11 cellular contexts compared by ENCODE assay signal in genomic region chr3:187967097-187967496, GRCh38.
"Had no signal": no experiment of that assay in that cellular context is flagged by ENCODE, and none has a peak within 500 bp of the region (broad histone marks: within the 10 kb centered on the region; RNA-seq: fewer than 3 reads in every experiment).

No MANE protein-coding gene starts in this region.

- ATAC-seq: activated CD4-positive, CD25-positive, alpha-beta regulatory T cell treated with anti-CD3 and anti-CD28 coated beads, Interleukin-2, amount 50 U/mL, for 24 hours; esophagus mucosa; left lung; pancreas had no signal

- H3K36me3 Mint-ChIP-seq: activated naive CD4-positive, alpha-beta T cell treated with anti-CD3 and anti-CD28 coated beads, Interleukin-2, amount 50 U/mL, for 24 hours; brain had no signal

- H3K36me3 ChIP-seq: left lung, pancreas had no signal

- H3K4me3 Mint-ChIP-seq: activated naive CD4-positive, alpha-beta T cell treated with anti-CD3 and anti-CD28 coated beads, Interleukin-2, amount 50 U/mL, for 24 hours; nephron progenitor cell; stimulated activated naive CD8-positive, alpha-beta T cell treated with anti-CD3 and anti-CD28 coated beads, Interleukin-15, Interleukin-2, amounts not matched to agents 100 ng/mL and 50 ng/mL, for 24 hours had no signal

- H3K4me3 ChIP-seq: left lung, pancreas had no signal

- H3K9me3 Mint-ChIP-seq: activated naive CD4-positive, alpha-beta T cell treated with anti-CD3 and anti-CD28 coated beads, Interleukin-2, amount 50 U/mL, for 24 hours; brain; nephron progenitor cell; stimulated activated naive CD8-positive, alpha-beta T cell treated with anti-CD3 and anti-CD28 coated beads, Interleukin-15, Interleukin-2, amounts not matched to agents 100 ng/mL and 50 ng/mL, for 24 hours had no signal

- H3K4me1 Mint-ChIP-seq: activated naive CD4-positive, alpha-beta T cell treated with anti-CD3 and anti-CD28 coated beads, Interleukin-2, amount 50 U/mL, for 24 hours had no signal

- H3K27me3 ChIP-seq: left lung, pancreas had no signal

- DNase-seq: mesendoderm; nephron progenitor cell; pancreas; stimulated activated CD4-positive, alpha-beta T cell treated with anti-CD3 and anti-CD28 coated beads, Interleukin-15, amount 100 ng/mL, for 24 hours; stimulated activated CD4-positive, alpha-beta T cell treated with anti-CD3 and anti-CD28 coated beads, Interleukin-4, amount 100 ng/mL, for 24 hours had no signal

- H3K27me3 Mint-ChIP-seq: activated naive CD4-positive, alpha-beta T cell treated with anti-CD3 and anti-CD28 coated beads, Interleukin-2, amount 50 U/mL, for 24 hours; brain had no signal

- H3K27ac Mint-ChIP-seq: activated naive CD4-positive, alpha-beta T cell treated with anti-CD3 and anti-CD28 coated beads, Interleukin-2, amount 50 U/mL, for 24 hours; nephron progenitor cell; stimulated activated naive CD8-positive, alpha-beta T cell treated with anti-CD3 and anti-CD28 coated beads, Interleukin-15, Interleukin-2, amounts not matched to agents 100 ng/mL and 50 ng/mL, for 24 hours had no signal

- H3K9me3 ChIP-seq: left lung, pancreas had no signal

- H3K27ac ChIP-seq: pancreas had no signal
